32 cellular contexts compared by ENCODE assay signal in the genomic region with DNA sequence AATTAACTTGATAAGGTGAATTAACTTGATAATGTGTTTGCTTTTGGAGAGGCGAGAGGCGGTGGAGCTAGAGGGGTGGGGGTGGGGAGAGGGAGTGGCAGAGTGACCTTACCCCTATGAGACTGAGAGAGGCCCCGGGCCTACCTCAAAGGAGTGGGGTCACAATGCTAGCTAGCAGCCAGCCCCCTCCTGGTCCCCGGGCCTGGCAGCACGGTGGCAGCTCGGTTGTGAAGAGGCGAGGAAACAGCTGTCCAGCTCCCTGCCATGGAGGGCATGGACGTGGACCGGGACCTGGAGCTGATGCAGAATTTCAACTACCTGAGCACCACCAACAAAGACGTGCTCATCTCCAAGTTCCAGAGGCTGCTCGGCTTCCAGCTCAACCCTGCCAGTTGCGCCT.
"Had no signal": no experiment of that assay in that cellular context is flagged by ENCODE, and none has a peak within 500 bp of the region (broad histone marks: within the 10 kb centered on the region; RNA-seq: fewer than 3 reads in every experiment).

No MANE protein-coding gene starts in this region.

- H3K4me3 ChIP-seq: ascending aorta, body of pancreas, breast epithelium, cardiac muscle cell had no signal

- H3K27ac ChIP-seq: ascending aorta, body of pancreas, brain microvascular endothelial cell, breast epithelium, cardiac muscle cell had no signal

- H3K4me1 ChIP-seq: ascending aorta, body of pancreas, breast epithelium had no signal

- H3K9me3 ChIP-seq: ascending aorta, body of pancreas, breast epithelium had no signal

- H3K36me3 ChIP-seq: ascending aorta, brain microvascular endothelial cell, breast epithelium, cardiac muscle cell had no signal

- H3K27me3 ChIP-seq: ascending aorta, body of pancreas, brain microvascular endothelial cell, breast epithelium, cardiac muscle cell had no signal

- DNase-seq: activated effector memory CD4-positive, alpha-beta T cell treated with anti-CD3 and anti-CD28 coated beads, Interleukin-2, amount 50 U/mL, for 16 hours; activated effector memory CD4-positive, alpha-beta T cell treated with Interleukin-2 at 50 U/mL for 16 hours; activated gamma-delta T cell; activated gamma-delta T cell treated with Interleukin-2 at 50 U/mL for 16 hours; activated naive CD4-positive, alpha-beta T cell; activated naive CD4-positive, alpha-beta T cell treated with anti-CD3 and anti-CD28 coated beads for 36 hours; activated naive CD4-positive, alpha-beta T cell treated with anti-CD3 and anti-CD28 coated beads, Interleukin-2, amount 10 ng/mL, durations not matched to agents 7 days and 5 days; activated naive CD4-positive, alpha-beta T cell treated with anti-CD3 and anti-CD28 coated beads, Interleukin-2, amount 50 U/mL, for 16 hours; activated naive CD4-positive, alpha-beta T cell treated with Interleukin-2 at 50 U/mL for 16 hours; activated naive CD8-positive, alpha-beta T cell treated with anti-CD3 and anti-CD28 coated beads for 36 hours; activated naive CD8-positive, alpha-beta T cell treated with anti-CD3 and anti-CD28 coated beads, Interleukin-2, amount 10 ng/mL, durations not matched to agents 7 days and 5 days; activated naive CD8-positive, alpha-beta T cell treated with anti-CD3 and anti-CD28 coated beads, Interleukin-2, amount 50 U/mL, for 24 hours; activated T-cell treated with anti-CD3 and anti-CD28 coated beads for 4 hours; activated T-cell treated with anti-CD3 and anti-CD28 coated beads, Interleukin-2, amount 50 U/mL, for 1 hour; activated T-cell treated with anti-CD3 and anti-CD28 coated beads, Interleukin-2, amount 50 U/mL, for 24 hours; activated T-cell treated with anti-CD3 and anti-CD28 coated beads, Interleukin-2, amount 50 U/mL, for 4 hours; activated T-cell treated with anti-CD3 and anti-CD28 coated beads, Interleukin-2, amount 50 U/mL, for 48 hours; activated T-cell treated with anti-CD3 and anti-CD28 coated beads, Interleukin-2, amount 50 U/mL, for 72 hours; amniotic stem cell; amygdala; anterior cingulate cortex; aorta; body of pancreas; brain microvascular endothelial cell; caudate nucleus; central memory CD4-positive, alpha-beta T cell; cerebellar nuclear complex had no signal

- ATAC-seq: activated naive CD4-positive, alpha-beta T cell treated with anti-CD3 and anti-CD28 coated beads, Interleukin-2, amount 50 U/mL, for 72 hours; activated naive CD8-positive, alpha-beta T cell treated with anti-CD3 and anti-CD28 coated beads, Interleukin-2, amount 50 U/mL, for 24 hours; activated T-cell treated with anti-CD3 and anti-CD28 coated beads, Interleukin-2, amount 50 U/mL, for 4 hours; activated T-cell treated with anti-CD3 and anti-CD28 coated beads, Interleukin-2, amount 50 U/mL, for 72 hours; activated T-helper 17 cell treated with anti-CD3 and anti-CD28 coated beads, Interleukin-2, amount 50 U/mL, for 72 hours; body of pancreas had no signal
